In the genomic region with DNA sequence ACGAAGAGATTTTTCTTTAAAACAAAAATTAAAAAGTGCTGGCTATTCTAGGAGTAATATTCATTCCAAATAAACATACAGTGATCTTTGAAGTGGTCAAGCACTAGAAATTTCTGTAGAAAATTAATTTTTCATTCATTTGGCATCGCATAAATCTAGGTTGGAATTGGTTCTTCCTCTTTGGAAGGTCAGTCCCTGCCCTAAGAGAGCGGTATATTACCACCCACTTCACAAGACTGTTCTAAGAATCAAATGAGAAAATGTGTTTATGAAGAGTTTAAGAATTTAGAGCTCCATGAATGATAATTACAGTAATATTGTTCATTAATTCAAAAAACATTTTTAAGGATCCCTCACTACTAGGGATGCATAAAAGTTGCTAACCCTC, we compare ENCODE assay signal across 8 cellular contexts. TPM values are rescaled to one million over a fixed set of nuclear protein-coding genes. Genes with fewer than 3 reads are reported as not detected.
DNase-seq lines count a peak whose midpoint lies in the region; ATAC-seq and TF ChIP-seq lines count a peak whose summit lies in the region.

No MANE protein-coding gene starts in this region.

- ATAC-seq in activated CD8-positive, alpha-beta T cell treated with anti-CD3 and anti-CD28 coated beads for 36 hours = no peak
- ATAC-seq in stimulated activated naive B cell treated with anti-CD40 and anti-IgM and Interleukin-4, amounts not matched to agents 10 μg/mL and 1 μg/mL and 100 μg/mL, for 72 hours (replicated peaks) = peak; percentile 2

- H3K36me3 Mint-ChIP-seq in activated CD8-positive, alpha-beta T cell treated with anti-CD3 and anti-CD28 coated beads for 36 hours (ENCODE audit: low read depth) = peaks cover 8% of the 10 kb centered on the region
- peaks cover 0 to 2% of the 10 kb centered on the region in 2 donors for H3K36me3 Mint-ChIP-seq in stimulated activated naive B cell treated with anti-CD40 and anti-IgM and Interleukin-4, amounts not matched to agents 10 μg/mL and 1 μg/mL and 100 μg/mL, for 72 hours

- H3K27me3 Mint-ChIP-seq in activated CD8-positive, alpha-beta T cell treated with anti-CD3 and anti-CD28 coated beads for 36 hours = no peaks in the 10 kb centered on the region
- H3K27me3 Mint-ChIP-seq in stimulated activated naive B cell treated with anti-CD40 and anti-IgM and Interleukin-4, amounts not matched to agents 10 μg/mL and 1 μg/mL and 100 μg/mL, for 72 hours = no peaks in the 10 kb centered on the region

- H3K4me3 ChIP-seq in iPS DF 6.9 (ENCODE audit: low read length) = peak overlapping the region; percentile 88; the same call in 1 of the 2 replicates

- intact Hi-C loops in activated CD8-positive, alpha-beta T cell treated with anti-CD3 and anti-CD28 coated beads for 36 hours (cut with micrococcal nuclease) = loop anchor here (5.0 kb wide), 2 partner anchors 59 to 319 kb away; partner anchors contain the start of genes FBXO33 and TRAPPC6B

- H3K36me3 ChIP-seq in iPS DF 6.9 (ENCODE audit: control insufficient read depth, insufficient read depth, low read length) = no peaks in the 10 kb centered on the region

- CTCF ChIA-PET in activated CD8-positive, alpha-beta T cell treated with anti-CD3 and anti-CD28 coated beads for 36 hours (lab: Charles Lee) = interaction anchor here (1.0 to 1.8 kb wide), 4 partner anchors 10 to 313 kb away, joined by 4 to 8 read pairs (median 4); partner anchors contain the start of genes SEC23A and TRAPPC6B

- no peaks in the 10 kb centered on the region for H3K27me3 ChIP-seq in iPS DF 6.9 (ENCODE audit: control insufficient read depth, insufficient read depth, low read length)

- TF ChIP-seq CTCF in activated CD8-positive, alpha-beta T cell treated with anti-CD3 and anti-CD28 coated beads for 36 hours (IDR thresholded peaks at IDR 0.05) = no peak

- peak overlapping the region; percentile 95 for H3K27ac Mint-ChIP-seq in activated CD8-positive, alpha-beta T cell treated with anti-CD3 and anti-CD28 coated beads for 36 hours
- H3K27ac Mint-ChIP-seq in stimulated activated naive B cell treated with anti-CD40 and anti-IgM and Interleukin-4, amounts not matched to agents 10 μg/mL and 1 μg/mL and 100 μg/mL, for 72 hours = peak overlapping the region; percentile 47

- no peaks in the 10 kb centered on the region for H3K9me3 ChIP-seq in iPS DF 6.9 (ENCODE audit: control insufficient read depth, insufficient read depth, low read length)

- POLR2A ChIA-PET in activated CD8-positive, alpha-beta T cell treated with anti-CD3 and anti-CD28 coated beads for 36 hours (lab: Charles Lee) = interaction anchor here (0.6 to 2.5 kb wide), 11 partner anchors 10 to 318 kb away, joined by 3 to 10 read pairs (median 5); partner anchors contain the start of genes SEC23A and TRAPPC6B

- peaks cover 21% of the 10 kb centered on the region for H3K4me1 Mint-ChIP-seq in activated CD8-positive, alpha-beta T cell treated with anti-CD3 and anti-CD28 coated beads for 36 hours (ENCODE audit: low read depth)
- H3K4me1 Mint-ChIP-seq in stimulated activated naive B cell treated with anti-CD40 and anti-IgM and Interleukin-4, amounts not matched to agents 10 μg/mL and 1 μg/mL and 100 μg/mL, for 72 hours = peaks cover 8 to 14% of the 10 kb centered on the region in 2 donors

- H3K27ac ChIP-seq in iPS DF 6.9 (ENCODE audit: low read length) = no peak overlapping the region

- H3K4me3 Mint-ChIP-seq in activated CD8-positive, alpha-beta T cell treated with anti-CD3 and anti-CD28 coated beads for 36 hours = peak overlapping the region; percentile 96
- H3K4me3 Mint-ChIP-seq in stimulated activated naive B cell treated with anti-CD40 and anti-IgM and Interleukin-4, amounts not matched to agents 10 μg/mL and 1 μg/mL and 100 μg/mL, for 72 hours = peak overlapping the region; percentile 96 to 99

- no CpG with 5 or more reads among the region's 3 CpGs for WGBS in iPS DF 6.9 (ENCODE audit: insufficient coverage, insufficient read length)

- no peaks in the 10 kb centered on the region for H3K9me3 Mint-ChIP-seq in activated CD8-positive, alpha-beta T cell treated with anti-CD3 and anti-CD28 coated beads for 36 hours
- H3K9me3 Mint-ChIP-seq in stimulated activated naive B cell treated with anti-CD40 and anti-IgM and Interleukin-4, amounts not matched to agents 10 μg/mL and 1 μg/mL and 100 μg/mL, for 72 hours = no peaks in the 10 kb centered on the region

- DNase-seq in NCI-H2227 (lab: John Stamatoyannopoulos, UW; ENCODE audit: unreplicated experiment) (peak; percentile 45), NCI-H2227 treated with DMSO at 0.1 percent for 48 hours (lab: John Stamatoyannopoulos, UW) (no peak), iPS DF 6.9 (ENCODE audit: low read depth, low spot score) (no peak), cortex of kidney (lab: John Stamatoyannopoulos, UW) (no peak), NCI-H2029 treated with DMSO at 0.1 percent for 48 hours (lab: John Stamatoyannopoulos, UW) (no peak), NCI-H187 (lab: John Stamatoyannopoulos, UW) (no peak)
- no peak for DNase-seq in activated CD8-positive, alpha-beta T cell treated with anti-CD3 and anti-CD28 coated beads for 36 hours
- no peak for DNase-seq in stimulated activated naive B cell treated with anti-CD40 and anti-IgM and Interleukin-4, amounts not matched to agents 10 μg/mL and 1 μg/mL and 100 μg/mL, for 72 hours

- no peaks in the 10 kb centered on the region for H3K4me1 ChIP-seq in iPS DF 6.9 (ENCODE audit: control insufficient read depth, insufficient read depth, low read length)

RNA-seq across cellular contexts. Expression of gene GEMIN2, which starts 0.4 kb away (rescaled TPM):
- 10 to 100 TPM; 21.6 to 25.3 TPM for total RNA-seq in activated CD8-positive, alpha-beta T cell treated with anti-CD3 and anti-CD28 coated beads for 36 hours

RNA-seq across cellular contexts. Expression of gene SEC23A, which starts 10.6 kb away (rescaled TPM):
- total RNA-seq in activated CD8-positive, alpha-beta T cell treated with anti-CD3 and anti-CD28 coated beads for 36 hours = 10 to 100 TPM; 45.4 to 45.6 TPM

RNA-seq across cellular contexts. Expression of gene TRAPPC6B, which starts 56.5 kb away (rescaled TPM):
- total RNA-seq in activated CD8-positive, alpha-beta T cell treated with anti-CD3 and anti-CD28 coated beads for 36 hours = 10 to 100 TPM; 15.5 to 19.1 TPM
